Comparison of ENCODE assay signal across 28 cellular contexts in the genomic region with DNA sequence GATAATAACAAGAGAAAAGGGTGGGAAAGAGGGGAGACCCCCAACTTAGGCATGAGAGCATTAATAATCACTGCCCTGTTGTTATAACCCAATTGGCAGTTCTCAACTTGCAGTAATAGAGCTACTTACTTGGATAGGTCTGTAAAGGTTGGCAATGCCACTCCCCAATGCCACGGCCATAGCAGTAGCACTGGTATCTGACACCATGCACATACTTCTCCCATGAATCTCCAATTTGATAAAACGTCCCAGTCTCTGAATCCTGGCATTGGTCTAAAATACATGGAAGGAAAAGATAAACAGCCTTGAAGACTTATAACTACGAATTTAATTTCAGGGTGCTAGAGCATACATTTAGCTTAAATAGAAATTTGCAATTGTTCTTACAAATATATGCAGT. TPM values are rescaled to one million over a fixed set of nuclear protein-coding genes. Genes with fewer than 3 reads are reported as not detected.
DNase-seq lines count a peak whose midpoint lies in the region; ATAC-seq lines count a peak whose summit lies in the region.
"Had no signal": no experiment of that assay in that cellular context is flagged by ENCODE, and none has a peak within 500 bp of the region (broad histone marks: within the 10 kb centered on the region; RNA-seq: fewer than 3 reads in every experiment).

No MANE protein-coding gene starts in this region.

- DNase-seq in EH (ENCODE audit: low read depth) (peak; percentile 48), amniotic epithelial cell (ENCODE audit: low read depth) (peak; percentile 45), left lobe of liver (ENCODE audit: low spot score) (no peak), immature natural killer cell (no peak), posterior cingulate gyrus (no peak)
- DNase-seq: activated naive CD8-positive, alpha-beta T cell treated with anti-CD3 and anti-CD28 coated beads for 36 hours; activated T-cell treated with anti-CD3 and anti-CD28 coated beads for 4 hours; COR-L47; DMS79; dorsolateral prefrontal cortex; GF-D8; head of caudate nucleus; KG1; kidney glomerular epithelial cell; MG63; NCI-H1417; NCI-H2029 treated with DMSO at 0.1 percent for 48 hours; NCI-H2227 treated with DMSO at 0.1 percent for 48 hours; NCI-H82 had no signal

- no peaks in the 10 kb centered on the region for H3K36me3 Mint-ChIP-seq in immature natural killer cell
- H3K36me3 Mint-ChIP-seq: activated naive CD8-positive, alpha-beta T cell treated with anti-CD3 and anti-CD28 coated beads for 36 hours had no signal

- no peaks in the 10 kb centered on the region for H3K9me3 Mint-ChIP-seq in immature natural killer cell
- H3K9me3 Mint-ChIP-seq: activated naive CD8-positive, alpha-beta T cell treated with anti-CD3 and anti-CD28 coated beads for 36 hours; central memory CD8-positive, alpha-beta T cell; stimulated activated naive CD8-positive, alpha-beta T cell treated with anti-CD3 and anti-CD28 coated beads, Interleukin-15, Interleukin-2, amounts not matched to agents 100 ng/mL and 50 ng/mL, for 24 hours had no signal

- peaks cover 100% of the 10 kb centered on the region for H3K36me3 ChIP-seq in skeletal muscle satellite cell (ENCODE audit: insufficient read depth, low read length)

- peaks cover 0 to 11% (median 2%) of the 10 kb centered on the region in 3 donors for H3K27me3 Mint-ChIP-seq in immature natural killer cell (ENCODE audit: low read depth in 3 of 3)
- H3K27me3 Mint-ChIP-seq: progenitor cell of endocrine pancreas had no signal

- peak; percentile 16 for ATAC-seq in left lobe of liver
- ATAC-seq in GM21381 (IDR thresholded peaks at IDR 0.05; ENCODE audit: unreplicated experiment) = no peak
- ATAC-seq in HG03108 (IDR thresholded peaks at IDR 0.05; ENCODE audit: unreplicated experiment) = no peak
- ATAC-seq: HCT116 had no signal

- H3K4me3 ChIP-seq in skeletal muscle satellite cell (ENCODE audit: low read length) = peak overlapping the region; percentile 26
- H3K4me3 ChIP-seq: BLaER1 treated with 17β-estradiol and CSF1 and Interleukin-3, amounts not matched to agents 10 nM and 100 nM; dorsolateral prefrontal cortex; MG63; tibial nerve had no signal

- intact Hi-C loops in posterior cingulate gyrus (cut with DNase I) = no loop called here

- peaks cover 60% of the 10 kb centered on the region for H3K4me1 ChIP-seq in skeletal muscle satellite cell (ENCODE audit: control insufficient read depth, insufficient read depth, low read length)
- H3K4me1 ChIP-seq: tibial nerve had no signal

- H3K4me2 ChIP-seq in skeletal muscle satellite cell (ENCODE audit: low read length) = peak overlapping the region; percentile 54
- H3K4me2 ChIP-seq: BLaER1 treated with 17β-estradiol and CSF1 and Interleukin-3, amounts not matched to agents 10 nM and 100 nM had no signal

- H3K27me3 ChIP-seq in skeletal muscle satellite cell (ENCODE audit: control insufficient read depth, insufficient read depth, low read length) = no peaks in the 10 kb centered on the region
- H3K27me3 ChIP-seq: BLaER1 treated with 17β-estradiol and CSF1 and Interleukin-3, amounts not matched to agents 10 nM and 100 nM; dorsolateral prefrontal cortex; MG63; tibial nerve had no signal

- no peak overlapping the region for H3K4me3 Mint-ChIP-seq in immature natural killer cell
- H3K4me3 Mint-ChIP-seq: activated naive CD8-positive, alpha-beta T cell treated with anti-CD3 and anti-CD28 coated beads for 36 hours; central memory CD8-positive, alpha-beta T cell; stimulated activated naive CD8-positive, alpha-beta T cell treated with anti-CD3 and anti-CD28 coated beads, Interleukin-15, Interleukin-2, amounts not matched to agents 100 ng/mL and 50 ng/mL, for 24 hours had no signal

- no peaks in the 10 kb centered on the region for H3K4me1 Mint-ChIP-seq in immature natural killer cell
- H3K4me1 Mint-ChIP-seq: activated naive CD8-positive, alpha-beta T cell treated with anti-CD3 and anti-CD28 coated beads for 36 hours; central memory CD8-positive, alpha-beta T cell had no signal

- H3K9ac ChIP-seq in skeletal muscle satellite cell (ENCODE audit: low read depth, low read length) = no peak overlapping the region
- H3K9ac ChIP-seq: BLaER1 treated with 17β-estradiol and CSF1 and Interleukin-3, amounts not matched to agents 10 nM and 100 nM had no signal

- no peaks in the 10 kb centered on the region for H3K9me3 ChIP-seq in skeletal muscle satellite cell (replicated peaks; ENCODE audit: low read length)
- H3K9me3 ChIP-seq: BLaER1 treated with 17β-estradiol and CSF1 and Interleukin-3, amounts not matched to agents 10 nM and 100 nM; MG63; tibial nerve had no signal

- no peak overlapping the region for H3K27ac Mint-ChIP-seq in immature natural killer cell
- H3K27ac Mint-ChIP-seq: activated naive CD8-positive, alpha-beta T cell treated with anti-CD3 and anti-CD28 coated beads for 36 hours; stimulated activated naive CD8-positive, alpha-beta T cell treated with anti-CD3 and anti-CD28 coated beads, Interleukin-15, Interleukin-2, amounts not matched to agents 100 ng/mL and 50 ng/mL, for 24 hours had no signal

RNA-seq across cellular contexts. Expression of a gene that starts 16.8 kb away (rescaled TPM):
- 1,295 TPM for total RNA-seq in left lobe of liver
- total RNA-seq in skeletal muscle satellite cell (2012; rRNA removed) = 9,411 and 9,536 TPM in 2 replicates
- polyA plus RNA-seq in immature natural killer cell = under 1 TPM in 1 of 3 donors, not detected in 2; 0.69 TPM

Comparison
In these comparisons a context has a peak if more than half of its experiments do, and no peak if none do; other contexts are left out.
1. DNase-seq: peak in EH (single experiment) and amniotic epithelial cell (single experiment); none in left lobe of liver (single experiment), immature natural killer cell (0 of 3) and posterior cingulate gyrus (0 of 10).